ENCODE assay signal across 24 cellular contexts in genomic region chr2:156787517-156787916, GRCh38.
"Had no signal": no experiment of that assay in that cellular context is flagged by ENCODE, and none has a peak within 500 bp of the region (broad histone marks: within the 10 kb centered on the region; RNA-seq: fewer than 3 reads in every experiment).

No MANE protein-coding gene starts in this region.

- H3K27ac ChIP-seq: coronary artery, dorsolateral prefrontal cortex, lower lobe of right lung, thoracic aorta, VCaP had no signal

- H3K4me3 ChIP-seq: coronary artery, dorsolateral prefrontal cortex, lower lobe of right lung, mucosa of descending colon, thoracic aorta had no signal

- ATAC-seq: lower lobe of right lung; mucosa of descending colon; sciatic nerve; stimulated activated effector memory CD8-positive, alpha-beta T cell treated with anti-CD3 and anti-CD28 coated beads, Interleukin-12 subunit alpha, Interleukin-12 subunit beta, amount 100 ng/mL, for 72 hours had no signal

- H3K9me3 ChIP-seq: lower lobe of right lung, mucosa of descending colon, thoracic aorta had no signal

- H3K27me3 ChIP-seq: dorsolateral prefrontal cortex had no signal

- DNase-seq: activated CD4-positive, alpha-beta T cell treated with anti-CD3 and anti-CD28 coated beads for 4 hours; activated CD4-positive, alpha-beta T cell treated with anti-CD3 and anti-CD28 coated beads, Interleukin-2, amount 50 U/mL, for 48 hours; activated CD8-positive, alpha-beta memory T cell treated with anti-CD3 and anti-CD28 coated beads for 24 hours; activated effector memory CD4-positive, alpha-beta T cell treated with Interleukin-2 at 50 U/mL for 16 hours; activated naive CD4-positive, alpha-beta T cell treated with Interleukin-2 at 50 U/mL for 16 hours; anterior cingulate cortex; cerebellar nuclear complex; dorsolateral prefrontal cortex; effector memory CD4-positive, alpha-beta T cell; glutamatergic neuron; hippocampal formation; kidney; lower lobe of right lung; mucosa of descending colon; posterior cingulate gyrus; small intestine; stimulated activated CD4-positive, alpha-beta T cell treated with anti-CD3 and anti-CD28 coated beads, Interleukin-4, amount 100 ng/mL, for 24 hours; T-helper 9 cell; trophoblast cell had no signal

- H3K36me3 ChIP-seq: lower lobe of right lung, thoracic aorta had no signal

- H3K4me1 ChIP-seq: lower lobe of right lung had no signal
